Comparison of ENCODE assay signal across 18 cellular contexts in genomic region chr7:2610898-2611297, GRCh38. TPM values are rescaled to one million over a fixed set of nuclear protein-coding genes. Genes with fewer than 3 reads are reported as not detected.
A peak's percentile ranks its signal among the peaks of the same experiment; 100 is the strongest.
DNase-seq lines count a peak whose midpoint lies in the region; ATAC-seq and TF ChIP-seq lines count a peak whose summit lies in the region.
"Had no signal": no experiment of that assay in that cellular context is flagged by ENCODE, and none has a peak within 500 bp of the region (broad histone marks: within the 10 kb centered on the region; RNA-seq: fewer than 3 reads in every experiment).

No MANE protein-coding gene starts in this region.

- no peaks in the 10 kb centered on the region for H3K36me3 Mint-ChIP-seq in activated T-helper 17 cell treated with anti-CD3 and anti-CD28 coated beads, Interleukin-2, amount 50 U/mL, for 72 hours (ENCODE audit: low read depth)
- H3K36me3 Mint-ChIP-seq in stimulated activated naive B cell treated with anti-CD40 and anti-IgM and Interleukin-4, amounts not matched to agents 10 μg/mL and 1 μg/mL and 100 μg/mL, for 72 hours, result no peaks in the 10 kb centered on the region
- H3K36me3 Mint-ChIP-seq: CD4-positive, alpha-beta memory T cell had no signal

- DNase-seq in H7, result peak; percentile 60
- DNase-seq in left colon, result peak in 1 of 2 donors; percentile 54
- DNase-seq in stimulated activated naive B cell treated with anti-CD40 and anti-IgM and Interleukin-4, amounts not matched to agents 10 μg/mL and 1 μg/mL and 100 μg/mL, for 72 hours, result no peak
- no peak for DNase-seq in cerebellum (ENCODE audit: low spot score)
- DNase-seq in GM13977 (ENCODE audit: low spot score), result no peak
- no peak for DNase-seq in NCI-H446 (lab: John Stamatoyannopoulos, UW)
- DNase-seq: ACHN; AML-193; Calu3; CD4-positive, alpha-beta memory T cell; KG1; NCI-H1436; NCI-H2029 treated with DMSO at 0.1 percent for 48 hours; NCI-H524; SHP77; SK-N-SH had no signal

- intact Hi-C loops in left colon (cut with DNase I, micrococcal nuclease), result no loop called here

- H3K9me3 Mint-ChIP-seq in activated T-helper 17 cell treated with anti-CD3 and anti-CD28 coated beads, Interleukin-2, amount 50 U/mL, for 72 hours, result no peaks in the 10 kb centered on the region
- no peaks in the 10 kb centered on the region for H3K9me3 Mint-ChIP-seq in stimulated activated naive B cell treated with anti-CD40 and anti-IgM and Interleukin-4, amounts not matched to agents 10 μg/mL and 1 μg/mL and 100 μg/mL, for 72 hours
- H3K9me3 Mint-ChIP-seq: CD4-positive, alpha-beta memory T cell had no signal

- no peaks in the 10 kb centered on the region for H3K27me3 ChIP-seq in H7 (ENCODE audit: control insufficient read depth, insufficient read depth, low read length)

- no peaks in the 10 kb centered on the region for H3K27me3 Mint-ChIP-seq in activated T-helper 17 cell treated with anti-CD3 and anti-CD28 coated beads, Interleukin-2, amount 50 U/mL, for 72 hours
- H3K27me3 Mint-ChIP-seq in stimulated activated naive B cell treated with anti-CD40 and anti-IgM and Interleukin-4, amounts not matched to agents 10 μg/mL and 1 μg/mL and 100 μg/mL, for 72 hours, result no peaks in the 10 kb centered on the region
- H3K27me3 Mint-ChIP-seq: CD4-positive, alpha-beta memory T cell had no signal

- H3K27ac Mint-ChIP-seq in activated T-helper 17 cell treated with anti-CD3 and anti-CD28 coated beads, Interleukin-2, amount 50 U/mL, for 72 hours, result peak overlapping the region; percentile 26
- H3K27ac Mint-ChIP-seq in stimulated activated naive B cell treated with anti-CD40 and anti-IgM and Interleukin-4, amounts not matched to agents 10 μg/mL and 1 μg/mL and 100 μg/mL, for 72 hours, result peak overlapping the region; percentile 38

- no peak overlapping the region for H3K4me3 ChIP-seq in H7 (ENCODE audit: insufficient read depth, low read depth, low read length)

- ATAC-seq in activated T-helper 17 cell treated with anti-CD3 and anti-CD28 coated beads, Interleukin-2, amount 50 U/mL, for 72 hours (replicated peaks), result no peak
- ATAC-seq in left colon, result peak; percentile 78
- no peak for ATAC-seq in stimulated activated naive B cell treated with anti-CD40 and anti-IgM and Interleukin-4, amounts not matched to agents 10 μg/mL and 1 μg/mL and 100 μg/mL, for 72 hours (replicated peaks)
- ATAC-seq: HCT116 had no signal

- no peaks in the 10 kb centered on the region for H3K36me3 ChIP-seq in H7 (replicated peaks; ENCODE audit: control insufficient read depth, insufficient read depth, low read length)

- no peak for TF ChIP-seq CTCF in GM13977 (IDR thresholded peaks at IDR 0.05; ENCODE audit: extremely low read depth, insufficient read depth, missing control alignments)

- H3K4me3 Mint-ChIP-seq in activated T-helper 17 cell treated with anti-CD3 and anti-CD28 coated beads, Interleukin-2, amount 50 U/mL, for 72 hours, result no peak overlapping the region
- no peak overlapping the region for H3K4me3 Mint-ChIP-seq in stimulated activated naive B cell treated with anti-CD40 and anti-IgM and Interleukin-4, amounts not matched to agents 10 μg/mL and 1 μg/mL and 100 μg/mL, for 72 hours
- H3K4me3 Mint-ChIP-seq: CD4-positive, alpha-beta memory T cell had no signal

- H3K4me1 Mint-ChIP-seq in activated T-helper 17 cell treated with anti-CD3 and anti-CD28 coated beads, Interleukin-2, amount 50 U/mL, for 72 hours, result no peaks in the 10 kb centered on the region
- peaks cover 23 to 45% of the 10 kb centered on the region in 2 donors for H3K4me1 Mint-ChIP-seq in stimulated activated naive B cell treated with anti-CD40 and anti-IgM and Interleukin-4, amounts not matched to agents 10 μg/mL and 1 μg/mL and 100 μg/mL, for 72 hours

- in situ Hi-C loops in GM13977 (cut with MboI; ENCODE audit: low pct_unique_long_range_greater_than_20kb, low sequenced_read_pairs, unreplicated experiment), result no loop called here

RNA-seq across cellular contexts. Expression of gene TTYH3, which starts 20.9 kb away (rescaled TPM):
- total RNA-seq in H7 (2014; rRNA removed; shearing (Covaris generic)), result 50.2 and 53.5 TPM in 2 replicates
- 10 to 100 TPM; 14.3 to 17.9 TPM for total RNA-seq in activated T-helper 17 cell treated with anti-CD3 and anti-CD28 coated beads, Interleukin-2, amount 50 U/mL, for 72 hours
- total RNA-seq in left colon (10 to 100 TPM; 31.3 to 51.0 TPM), cerebellum (60.5 TPM)

RNA-seq across cellular contexts. Expression of gene IQCE, which starts 52.1 kb away (rescaled TPM):
- total RNA-seq in H7 (2014; rRNA removed; shearing (Covaris generic)), result 2.1 and 4.0 TPM in 2 replicates
- 10 to 100 TPM; 11.2 to 15.3 TPM for total RNA-seq in activated T-helper 17 cell treated with anti-CD3 and anti-CD28 coated beads, Interleukin-2, amount 50 U/mL, for 72 hours
- total RNA-seq in left colon (10 to 100 TPM; 28.5 to 30.5 TPM), cerebellum (18.9 TPM)

RNA-seq across cellular contexts. Expression of gene BRAT1, which starts 55.6 kb away (rescaled TPM):
- total RNA-seq in H7 (2014; rRNA removed; shearing (Covaris generic)), result 83.5 and 86.4 TPM in 2 replicates
- 10 to 100 TPM; 34.0 to 42.8 TPM for total RNA-seq in activated T-helper 17 cell treated with anti-CD3 and anti-CD28 coated beads, Interleukin-2, amount 50 U/mL, for 72 hours
- total RNA-seq in left colon (10 to 100 TPM; 21.8 to 21.9 TPM), cerebellum (17.4 TPM)
